18 cellular contexts compared by ENCODE assay signal in genomic region chr1:182685186-182685585, GRCh38. TPM values are rescaled to one million over a fixed set of nuclear protein-coding genes. Genes with fewer than 3 reads are reported as not detected.
DNase-seq lines count a peak whose midpoint lies in the region; ATAC-seq and TF ChIP-seq lines count a peak whose summit lies in the region.
"Had no signal": no experiment of that assay in that cellular context is flagged by ENCODE, and none has a peak within 500 bp of the region (broad histone marks: within the 10 kb centered on the region; RNA-seq: fewer than 3 reads in every experiment).

No MANE protein-coding gene starts in this region.

- H4K12ac ChIP-seq in trophoblast cell (ENCODE audit: low read depth, low read length), result no peak overlapping the region

- H2BK12ac ChIP-seq in trophoblast cell (ENCODE audit: low read length), result peak overlapping the region; percentile 80

- H3K79me1 ChIP-seq in trophoblast cell (ENCODE audit: low read length), result peaks cover 20% of the 10 kb centered on the region

- H3K23ac ChIP-seq in trophoblast cell (ENCODE audit: low read length), result no peak overlapping the region

- no peak overlapping the region for H2AK5ac ChIP-seq in trophoblast cell (ENCODE audit: low read length)

- H2BK120ac ChIP-seq in trophoblast cell (ENCODE audit: insufficient read depth, low read length, poor library complexity), result peak overlapping the region; percentile 4

- H3K18ac ChIP-seq in trophoblast cell (ENCODE audit: low read length), result no peak overlapping the region

- peak overlapping the region; percentile 71 for H4K91ac ChIP-seq in trophoblast cell (ENCODE audit: low read depth, low read length)

- no peak overlapping the region for H3K4me2 ChIP-seq in trophoblast cell (ENCODE audit: low read length)

- no peak overlapping the region for H4K8ac ChIP-seq in trophoblast cell (ENCODE audit: low read depth, low read length)

- H2BK5ac ChIP-seq in trophoblast cell (ENCODE audit: low read depth, low read length, poor library complexity), result no peak overlapping the region

- no peak overlapping the region for H3K9ac ChIP-seq in trophoblast cell (ENCODE audit: low read length)

- H3K4me1 ChIP-seq in trophoblast cell (ENCODE audit: control insufficient read depth in 1 of 2, insufficient read depth in 2 of 2, low read length in 2 of 2) (peaks cover 23 to 32% of the 10 kb centered on the region in 2 experiments), left lung (no peaks in the 10 kb centered on the region)

- H3K36me3 ChIP-seq in trophoblast cell (ENCODE audit: control insufficient read depth in 1 of 2, insufficient read depth in 2 of 2, low read length in 2 of 2) (no peaks in the 10 kb centered on the region), left lung (no peaks in the 10 kb centered on the region)
- H3K36me3 ChIP-seq: SJCRH30 had no signal

- peak overlapping the region; percentile 32 for H2AFZ ChIP-seq in trophoblast cell (ENCODE audit: insufficient read depth, low read length, poor library complexity)

- DNase-seq in NCI-H345 (lab: John Stamatoyannopoulos, UW) (peak; percentile 40), NCI-H345 treated with DMSO at 0.1 percent for 48 hours (lab: John Stamatoyannopoulos, UW; ENCODE audit: unreplicated experiment) (no peak), DMS53 treated with DMSO at 0.1 percent for 48 hours (lab: John Stamatoyannopoulos, UW; ENCODE audit: unreplicated experiment) (peak; percentile 25), NCI-H510A (lab: John Stamatoyannopoulos, UW) (peak; percentile 54), trophoblast cell (no peak), 8988T (no peak), left lung (no peak), RPMI8226 (no peak)
- DNase-seq: COR-L47, DMS79, HCEC 1CT, NCI-H1436 treated with DMSO at 0.1 percent for 48 hours, OCI-M1, SJCRH30, T-helper 17 cell had no signal

- H3K27ac ChIP-seq in trophoblast cell (ENCODE audit: low read depth, low read length) (no peak overlapping the region), left lung (no peak overlapping the region)
- H3K27ac ChIP-seq: HL-60, SJCRH30 had no signal

- H3K79me2 ChIP-seq in trophoblast cell (ENCODE audit: control insufficient read depth, insufficient read depth, low read length, poor library complexity), result no peaks in the 10 kb centered on the region

- H3K4ac ChIP-seq in trophoblast cell (ENCODE audit: low read depth, low read length), result no peak overlapping the region

- H3K4me3 ChIP-seq in trophoblast cell (ENCODE audit: low read depth, low read length) (no peak overlapping the region), left lung (no peak overlapping the region)
- H3K4me3 ChIP-seq: SJCRH30 had no signal

- H3K9me3 ChIP-seq in trophoblast cell (ENCODE audit: insufficient read depth, low read depth, low read length) (no peaks in the 10 kb centered on the region), left lung (no peaks in the 10 kb centered on the region)
- H3K9me3 ChIP-seq: SJCRH30 had no signal

- no peak for ATAC-seq in left lung
- ATAC-seq: T-helper 17 cell had no signal

- intact Hi-C loops in left lung (cut with DNase I), result no loop called here

- H3K27me3 ChIP-seq in trophoblast cell (ENCODE audit: insufficient read depth, low read length) (no peaks in the 10 kb centered on the region), left lung (peaks cover 0 to 24% of the 10 kb centered on the region in 2 donors)
- H3K27me3 ChIP-seq: SJCRH30 had no signal

- TF ChIP-seq CTCF in left lung (IDR thresholded peaks at IDR 0.05), result no peak

- H3K14ac ChIP-seq in trophoblast cell (ENCODE audit: low read length), result peak overlapping the region; percentile 19

- no CpG with 5 or more reads among the region's 5 CpGs for WGBS in trophoblast cell (ENCODE audit: extremely low coverage, insufficient coverage, insufficient read length)

RNA-seq across cellular contexts. Expression of gene RGS8, which starts 0.8 kb away (rescaled TPM):
- polyA plus RNA-seq in trophoblast cell (2013), result 0.07 and 0.22 TPM in 2 replicates
- total RNA-seq in left lung, result under 1 TPM in 1 of 2 donors, not detected in 1; 0.05 TPM
- total RNA-seq: A673, T-helper 17 cell had no signal
- polyA plus RNA-seq: CD14-positive monocyte had no signal

Comparison
In these comparisons a context has a peak if more than half of its experiments do, and no peak if none do; other contexts are left out.
1. DNase-seq: peak in NCI-H345 (single experiment), DMS53 treated with DMSO at 0.1 percent for 48 hours (single experiment) and NCI-H510A (single experiment); none in NCI-H345 treated with DMSO at 0.1 percent for 48 hours (single experiment), trophoblast cell (0 of 2), 8988T (single experiment), left lung (0 of 2) and RPMI8226 (single experiment).